In the genomic region with DNA sequence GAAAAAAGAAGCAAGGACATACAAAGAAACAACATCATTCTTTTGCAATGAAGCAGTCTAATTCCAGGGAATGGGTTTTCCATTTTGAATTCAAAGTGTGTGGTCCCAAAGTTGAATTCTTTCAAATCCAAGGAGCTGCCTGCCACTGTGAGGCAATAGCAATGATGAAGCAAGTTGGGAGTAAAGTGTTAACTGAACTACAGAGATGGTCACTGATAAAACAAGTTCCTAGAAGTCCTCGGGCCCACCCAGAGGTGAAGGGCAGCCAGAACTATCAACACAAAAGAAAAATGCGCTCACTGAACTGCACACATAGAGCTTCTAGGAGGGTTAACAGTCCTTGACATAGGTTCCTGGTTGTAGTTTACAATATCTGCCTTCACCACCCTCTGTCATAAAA, we compare ENCODE assay signal across 25 cellular contexts.
"Had no signal": no experiment of that assay in that cellular context is flagged by ENCODE, and none has a peak within 500 bp of the region (broad histone marks: within the 10 kb centered on the region; RNA-seq: fewer than 3 reads in every experiment).

No MANE protein-coding gene starts in this region.

- H3K27ac ChIP-seq: ascending aorta, breast epithelium, thyroid gland, VCaP had no signal

- H3K36me3 ChIP-seq: breast epithelium had no signal

- H3K9me3 ChIP-seq: ascending aorta, breast epithelium, thyroid gland had no signal

- H3K4me1 ChIP-seq: ascending aorta, breast epithelium had no signal

- H3K27me3 ChIP-seq: ascending aorta, breast epithelium had no signal

- DNase-seq: activated CD4-positive, CD25-positive, alpha-beta regulatory T cell treated with anti-CD3 and anti-CD28 coated beads, Interleukin-2, amount 50 U/mL, for 72 hours; activated CD8-positive, alpha-beta memory T cell treated with anti-CD3 and anti-CD28 coated beads for 24 hours; activated CD8-positive, alpha-beta memory T cell treated with anti-CD3 and anti-CD28 coated beads, Interleukin-2, amount 50 U/mL, for 48 hours; activated effector memory CD4-positive, alpha-beta T cell treated with Interleukin-2 at 50 U/mL for 16 hours; activated naive CD4-positive, alpha-beta T cell treated with anti-CD3 and anti-CD28 coated beads, Interleukin-2, amount 10 ng/mL, durations not matched to agents 7 days and 5 days; activated naive CD8-positive, alpha-beta T cell treated with anti-CD3 and anti-CD28 coated beads, Interleukin-2, amount 50 U/mL, for 24 hours; activated T-cell treated with anti-CD3 and anti-CD28 coated beads, Interleukin-2, amount 50 U/mL, for 48 hours; cortex of kidney; effector CD4-positive, alpha-beta T cell; foreskin melanocyte; glutamatergic neuron; hippocampal formation; midbrain; occipital lobe; retina; stimulated activated CD4-positive, alpha-beta T cell treated with anti-CD3 and anti-CD28 coated beads, Interleukin-2, amount 100 ng/mL, for 24 hours; stimulated activated naive CD4-positive, alpha-beta T cell treated with Interleukin-2 at 50 U/mL for 16 hours; T-helper 9 cell; thyroid gland had no signal

- H3K4me3 ChIP-seq: ascending aorta, breast epithelium, lung, thyroid gland had no signal

- ATAC-seq: activated naive CD8-positive, alpha-beta T cell treated with anti-CD3 and anti-CD28 coated beads, Interleukin-2, amount 50 U/mL, for 24 hours; esophagus mucosa; left lobe of liver had no signal
